In the genomic region with DNA sequence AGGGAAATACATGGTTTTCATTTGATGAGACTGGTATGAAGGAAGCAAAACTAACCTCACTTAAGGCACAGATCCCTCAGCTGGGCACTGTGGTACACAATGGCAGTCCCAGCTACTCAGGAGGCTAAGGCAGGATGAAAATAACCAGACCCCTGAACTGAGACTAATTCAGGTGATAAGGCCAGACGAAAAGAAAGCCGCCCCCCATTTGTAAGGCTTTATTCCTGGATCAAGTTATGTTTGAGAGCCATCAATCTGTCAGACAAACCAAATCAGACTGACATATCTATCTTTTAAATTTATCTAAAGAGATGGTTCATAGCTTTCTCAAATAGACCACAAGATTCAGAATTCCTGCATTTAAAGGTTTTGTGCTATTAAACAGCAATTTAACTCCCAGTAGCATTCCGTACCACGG, we compare ENCODE assay signal across 13 cellular contexts. TPM values are rescaled to one million over a fixed set of nuclear protein-coding genes. Genes with fewer than 3 reads are reported as not detected.
DNase-seq lines count a peak whose midpoint lies in the region; FAIRE-seq and TF ChIP-seq lines count a peak whose summit lies in the region.
"Had no signal": no experiment of that assay in that cellular context is flagged by ENCODE, and none has a peak within 500 bp of the region (broad histone marks: within the 10 kb centered on the region; RNA-seq: fewer than 3 reads in every experiment).

No MANE protein-coding gene starts in this region.

- H3K23me2 ChIP-seq in H1 (ENCODE audit: low read depth, low read length), result peaks cover 6% of the 10 kb centered on the region; the same call in 1 of the 2 replicates

- H2BK5ac ChIP-seq in H1 (ENCODE audit: low read depth, low read length), result no peak overlapping the region

- no peak overlapping the region for H3K14ac ChIP-seq in H1 (ENCODE audit: insufficient read length)

- H2BK15ac ChIP-seq in H1 (ENCODE audit: low read length), result no peak overlapping the region

- H3K9ac ChIP-seq in H1 (replicated peaks in 1 of 4; ENCODE audit: extremely low read depth in 1 of 4, low read depth in 3 of 4, low read length in 3 of 4) (no peak overlapping the region), skeletal muscle satellite cell (ENCODE audit: low read depth, low read length) (no peak overlapping the region)

- no peaks in the 10 kb centered on the region for H3K79me1 ChIP-seq in H1 (ENCODE audit: low read depth, low read length)

- TF ChIP-seq CTCF in H1 (IDR thresholded peaks at IDR 0.05; ENCODE audit: control extremely low read depth in 1 of 3, insufficient read depth in 1 of 3, low read depth in 1 of 3, low read length in 3 of 3), result no peak

- TF ChIP-seq RAD21 in H1 (IDR thresholded peaks at IDR 0.05 in 1 of 2, conservative IDR thresholded peaks at IDR 0.05 in 1 of 2; ENCODE audit: low read depth in 2 of 2, low read length in 2 of 2), result no peak

- peaks cover 32 to 33% of the 10 kb centered on the region in 2 experiments for H4K20me1 ChIP-seq in H1 (replicated peaks in 1 of 2; ENCODE audit: control insufficient read depth in 1 of 2, insufficient read depth in 2 of 2, low read length in 2 of 2)

- POLR2A ChIA-PET in H1 (lab: Charles Lee; ENCODE audit: partially characterized antibody), result interaction anchor here (0.6 to 20.6 kb wide), 19 partner anchors 14 to 460 kb away, joined by 3 to 486 read pairs (median 6); a partner anchor contains a TSS

- no peak overlapping the region for H4K5ac ChIP-seq in H1 (ENCODE audit: insufficient read length, low read depth, low read length)

- no peak overlapping the region for H4K8ac ChIP-seq in H1 (ENCODE audit: extremely low read depth, insufficient read depth, low read length)

- WGBS in H1 (ENCODE audit: extremely low coverage in 1 of 2, insufficient coverage in 1 of 2, insufficient read length in 1 of 2, insufficient replicate concordance in 2 of 2, low coverage in 1 of 2, low lambda C conversion rate in 2 of 2, missing lambda C conversion rate in 1 of 2), 2 experiments, result 93% methylated on average over 4 of the region's 4 CpGs; no CpG with 5 or more reads in 1 of the 2 experiments

- no peak overlapping the region for H2AK5ac ChIP-seq in H1 (ENCODE audit: low read depth, low read length)

- no peak overlapping the region for H3K18ac ChIP-seq in H1 (ENCODE audit: extremely low read depth, low read length)

- H3K36me3 ChIP-seq in H1 (ENCODE audit: control insufficient read depth in 2 of 4, insufficient read depth in 4 of 4, low read length in 3 of 4), result peaks cover 36 to 79% (median 63%) of the 10 kb centered on the region in 4 experiments
- H3K36me3 ChIP-seq in skeletal muscle satellite cell (ENCODE audit: insufficient read depth, low read length), result peaks cover 75% of the 10 kb centered on the region

- H3K4me2 ChIP-seq in H1 (ENCODE audit: insufficient read depth in 1 of 2, low read depth in 2 of 2, low read length in 2 of 2) (no peak overlapping the region; a peak in 1 of 4 replicates), skeletal muscle satellite cell (ENCODE audit: low read length) (peak overlapping the region; percentile 96)

- H3K23ac ChIP-seq in H1 (ENCODE audit: insufficient read length), result no peak overlapping the region

- no peak for TF ChIP-seq EP300 in H1 (IDR thresholded peaks at IDR 0.05; ENCODE audit: borderline replicate concordance in 1 of 2, low read depth in 2 of 2, low read length in 2 of 2)

- no peak for DNase-seq in activated T-cell treated with anti-CD3 and anti-CD28 coated beads, Interleukin-2, amount 50 U/mL, for 24 hours
- DNase-seq in activated T-cell treated with anti-CD3 and anti-CD28 coated beads, Interleukin-2, amount 50 U/mL, for 1 hour, result no peak
- DNase-seq in SK-N-DZ (ENCODE audit: low spot score) (peak; percentile 95), H1 (ENCODE audit: low read depth in 1 of 2, low spot score in 2 of 2) (no peak), anterior cingulate cortex (lab: John Stamatoyannopoulos, UW) (no peak), KG1 (lab: John Stamatoyannopoulos, UW) (no peak), activated gamma-delta T cell (lab: John Stamatoyannopoulos, UW) (no peak)
- DNase-seq: amygdala, naive B cell, NCI-H146 had no signal

- no peak overlapping the region for H3K27ac ChIP-seq in H1 (ENCODE audit: low read depth, low read length)
- H3K27ac ChIP-seq: thoracic aorta had no signal

- H3K9me3 ChIP-seq in H1 (ENCODE audit: insufficient read depth in 2 of 2, low read depth in 1 of 2, low read length in 1 of 2) (no peaks in the 10 kb centered on the region), skeletal muscle satellite cell (replicated peaks; ENCODE audit: low read length) (no peaks in the 10 kb centered on the region)
- H3K9me3 ChIP-seq: thoracic aorta had no signal

- H4K91ac ChIP-seq in H1 (replicated peaks; ENCODE audit: insufficient read length, low read length), result no peak overlapping the region

- H3K27me3 ChIP-seq in H1 (replicated peaks in 1 of 4; ENCODE audit: control insufficient read depth in 3 of 4, extremely low read depth in 1 of 4, insufficient read depth in 3 of 4, low read length in 3 of 4) (no peaks in the 10 kb centered on the region), skeletal muscle satellite cell (ENCODE audit: control insufficient read depth, insufficient read depth, low read length) (no peaks in the 10 kb centered on the region)

- peak; percentile 31 to 57; a peak in 2 of 3 replicates for TF ChIP-seq POLR2A in H1 (IDR thresholded peaks at IDR 0.05; ENCODE audit: control extremely low read depth in 1 of 2, low read depth in 2 of 2, low read length in 2 of 2)

- H2AFZ ChIP-seq in H1 (ENCODE audit: low read length), result no peak overlapping the region

- peak overlapping the region; percentile 90 for H3K4me3 Mint-ChIP-seq in activated T-cell treated with anti-CD3 and anti-CD28 coated beads, Interleukin-2, amount 50 U/mL, for 24 hours

- H2BK120ac ChIP-seq in H1 (replicated peaks; ENCODE audit: low read depth, low read length), result no peak overlapping the region

- H3K9me3 Mint-ChIP-seq in activated T-cell treated with anti-CD3 and anti-CD28 coated beads, Interleukin-2, amount 50 U/mL, for 24 hours, result no peaks in the 10 kb centered on the region

- no peak for FAIRE-seq in H1 (lab: Jason Lieb, UNC)
- FAIRE-seq: TTC549 had no signal

- CTCF ChIA-PET in H1 (lab: Charles Lee; ENCODE audit: partially characterized antibody), result interaction anchor here (0.6 to 2.5 kb wide), 4 partner anchors 10 to 190 kb away, joined by 3 to 7 read pairs (median 3); no protein-coding TSS in a partner anchor

- H2BK12ac ChIP-seq in H1 (ENCODE audit: low read depth, low read length), result no peak overlapping the region

- H3K4me1 ChIP-seq in H1 (replicated peaks in 1 of 4; ENCODE audit: control insufficient read depth in 3 of 4, insufficient read depth in 4 of 4, low read length in 3 of 4) (peaks cover 0 to 8% (median under 1%) of the 10 kb centered on the region in 4 experiments; a peak in 3 of 7 replicates), skeletal muscle satellite cell (ENCODE audit: control insufficient read depth, insufficient read depth, low read length) (peaks cover 37% of the 10 kb centered on the region)

- H3K4me3 ChIP-seq in H1 (ENCODE audit: extremely low read depth in 1 of 4, insufficient read depth in 2 of 4, low read depth in 3 of 4, low read length in 4 of 4) (0 out of 8 replicates have a peak overlapping the region, but pooled peaks of 1 of the 4 experiments have one; percentile 93), skeletal muscle satellite cell (ENCODE audit: low read length) (no peak overlapping the region)
- H3K4me3 ChIP-seq: thoracic aorta had no signal

- no peak overlapping the region for H3K4ac ChIP-seq in H1 (replicated peaks; ENCODE audit: insufficient read length, low read depth, low read length)

- no peak overlapping the region for H3K56ac ChIP-seq in H1 (replicated peaks; ENCODE audit: insufficient read length, low read depth, low read length)

- peaks cover 79% of the 10 kb centered on the region for H3K4me1 Mint-ChIP-seq in activated T-cell treated with anti-CD3 and anti-CD28 coated beads, Interleukin-2, amount 50 U/mL, for 24 hours (ENCODE audit: low read depth)

- H2BK20ac ChIP-seq in H1 (ENCODE audit: low read length), result no peak overlapping the region

- peaks cover 4% of the 10 kb centered on the region for H3K27me3 Mint-ChIP-seq in activated T-cell treated with anti-CD3 and anti-CD28 coated beads, Interleukin-2, amount 50 U/mL, for 24 hours
- H3K27me3 Mint-ChIP-seq: naive B cell had no signal

- peak overlapping the region; percentile 99 for H3K27ac Mint-ChIP-seq in activated T-cell treated with anti-CD3 and anti-CD28 coated beads, Interleukin-2, amount 50 U/mL, for 24 hours

- peaks cover 19 to 72% of the 10 kb centered on the region in 2 experiments for H3K79me2 ChIP-seq in H1 (ENCODE audit: control insufficient read depth in 1 of 2, insufficient read depth in 2 of 2, low read length in 2 of 2)

- H3K36me3 Mint-ChIP-seq in activated T-cell treated with anti-CD3 and anti-CD28 coated beads, Interleukin-2, amount 50 U/mL, for 24 hours (ENCODE audit: low read depth), result peaks cover 92% of the 10 kb centered on the region

TF ChIP-seq in H1, 55 proteins besides CTCF, POLR2A, EP300 and RAD21 (continues in another document):
- no peak for TF ChIP-seq BACH1 (IDR thresholded peaks at IDR 0.05; ENCODE audit: low read length)

RNA-seq across cellular contexts. Expression of a gene that starts 4.1 kb away (rescaled TPM):
- polyA plus RNA-seq in SK-N-DZ (2014; cell fraction: cytosol; rRNA removed), result 294 and 327 TPM in 2 replicates
- 723 and 849 TPM in 2 replicates for polyA plus RNA-seq in SK-N-DZ (2014; cell fraction: nucleus; rRNA removed)
- 370 and 378 TPM in 2 replicates for total RNA-seq in H1 (2021; fragmentation: NEBNext Ultra II Directional; extraction: Animal tissue kit (Norgen Biotek cat#: 25700))
- polyA plus RNA-seq in H1 (2011; rRNA removed), result 225 and 415 TPM in 2 replicates
- 615 TPM for polyA plus RNA-seq in H1 (2011; cell fraction: cytosol; rRNA removed)
- 207 TPM for polyA plus RNA-seq in H1 (2011; cell fraction: nucleus; rRNA removed)
- 408 to 584 TPM (median 543 TPM) in 4 replicates for polyA plus RNA-seq in H1 (2012, experiment 1 of 2)
- polyA plus RNA-seq in H1 (2012, experiment 2 of 2), result 59.0 TPM
- 348 TPM for polyA plus RNA-seq in H1 (2013, experiment 1 of 2)
- polyA plus RNA-seq in H1 (2013, experiment 2 of 2), result 305 TPM
- 394 and 488 TPM in 2 replicates for polyA minus RNA-seq in H1 (2011; rRNA and poly(A)+ RNA removed)
- polyA minus RNA-seq in H1 (2011; cell fraction: cytosol; rRNA and poly(A)+ RNA removed), result 189 TPM
- polyA minus RNA-seq in H1 (2011; cell fraction: nucleus; rRNA and poly(A)+ RNA removed), result 247 TPM
- total RNA-seq in skeletal muscle satellite cell (2012; rRNA removed), result 134 and 142 TPM in 2 replicates

RNA-seq across cellular contexts. Expression of a gene that starts 31.0 kb away (rescaled TPM):
- polyA plus RNA-seq in SK-N-DZ (2014; cell fraction: cytosol; rRNA removed), result 17.3 and 23.6 TPM in 2 replicates
- 11.0 and 13.0 TPM in 2 replicates for polyA plus RNA-seq in SK-N-DZ (2014; cell fraction: nucleus; rRNA removed)
- 25.6 and 26.9 TPM in 2 replicates for total RNA-seq in H1 (2021; fragmentation: NEBNext Ultra II Directional; extraction: Animal tissue kit (Norgen Biotek cat#: 25700))
- polyA plus RNA-seq in H1 (2011; rRNA removed), result 5.2 and 8.4 TPM in 2 replicates
- polyA plus RNA-seq in H1 (2011; cell fraction: cytosol; rRNA removed), result 8.7 TPM
- 3.2 TPM for polyA plus RNA-seq in H1 (2011; cell fraction: nucleus; rRNA removed)
- 13.5 to 24.0 TPM (median 16.0 TPM) in 4 replicates for polyA plus RNA-seq in H1 (2012, experiment 1 of 2)
- 5.2 TPM for polyA plus RNA-seq in H1 (2012, experiment 2 of 2)
- 10.5 TPM for polyA plus RNA-seq in H1 (2013, experiment 1 of 2)
- polyA plus RNA-seq in H1 (2013, experiment 2 of 2), result 11.6 TPM
- 3.7 and 4.4 TPM in 2 replicates for polyA minus RNA-seq in H1 (2011; rRNA and poly(A)+ RNA removed)
- polyA minus RNA-seq in H1 (2011; cell fraction: cytosol; rRNA and poly(A)+ RNA removed), result 11.6 TPM
- polyA minus RNA-seq in H1 (2011; cell fraction: nucleus; rRNA and poly(A)+ RNA removed), result 1.3 TPM
- 11.4 and 13.9 TPM in 2 replicates for total RNA-seq in skeletal muscle satellite cell (2012; rRNA removed)
